ENCODE assay signal across 8 cellular contexts in the genomic region with DNA sequence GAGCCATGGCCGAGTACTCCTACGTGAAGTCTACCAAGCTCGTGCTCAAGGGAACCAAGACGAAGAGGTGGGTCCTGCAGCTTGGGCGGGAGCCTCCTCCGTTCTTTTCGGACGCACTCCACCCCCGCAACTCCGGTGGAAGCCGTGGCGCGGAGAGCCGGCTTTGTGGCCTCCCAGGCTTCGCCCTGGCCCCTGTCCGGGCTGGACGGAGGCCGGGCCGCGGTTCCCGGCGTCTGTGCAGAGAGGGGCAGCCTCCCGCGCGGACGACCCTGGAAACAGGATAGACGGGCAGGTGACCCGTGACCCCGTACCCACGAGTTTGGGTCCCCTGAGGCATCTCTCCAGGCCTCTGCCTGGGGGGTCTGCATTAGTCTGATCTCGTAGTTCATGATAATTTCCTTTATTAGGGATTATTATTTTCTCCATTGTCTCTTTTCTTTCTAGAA. TPM values are rescaled to one million over a fixed set of nuclear protein-coding genes. Genes with fewer than 3 reads are reported as not detected.
DNase-seq lines count a peak whose midpoint lies in the region; ATAC-seq and TF ChIP-seq lines count a peak whose summit lies in the region.

No MANE protein-coding gene starts in this region.

- H3K4me3 Mint-ChIP-seq in chondrocyte (ENCODE audit: unreplicated experiment) (peak overlapping the region; percentile 95), naive B cell (peak overlapping the region; percentile 85 to 99 (median 96))

- H3K36me3 ChIP-seq in BJ (ENCODE audit: control insufficient read depth, insufficient read depth, low read length) (no peaks in the 10 kb centered on the region), HUES48 (ENCODE audit: control insufficient read depth, insufficient read depth, low read length) (no peaks in the 10 kb centered on the region)

- H3K27me3 ChIP-seq in BJ (ENCODE audit: control insufficient read depth, insufficient read depth, low read length) (no peaks in the 10 kb centered on the region), HUES48 (ENCODE audit: control insufficient read depth, insufficient read depth, low read length) (peaks cover 5% of the 10 kb centered on the region)

- TF ChIP-seq CTCF in BJ (IDR thresholded peaks at IDR 0.05; ENCODE audit: insufficient read depth, low read depth, low read length) (no peak), chondrocyte (IDR thresholded peaks at IDR 0.05) (no peak)

- DNase-seq in BJ (ENCODE audit: low read depth), result no peak
- no peak for DNase-seq in chondrocyte (ENCODE audit: low spot score)
- DNase-seq in naive B cell, result no peak
- no peak for DNase-seq in HCEC 1CT
- no peak for DNase-seq in iPS-NIHi7 (ENCODE audit: extremely low spot score)

- peak overlapping the region; percentile 85 for H3K27ac ChIP-seq in HUES48 (ENCODE audit: low read depth, low read length)

- no peaks in the 10 kb centered on the region for H3K4me1 ChIP-seq in HUES48 (ENCODE audit: control insufficient read depth, insufficient read depth, low read length)

- H3K36me3 Mint-ChIP-seq in chondrocyte (ENCODE audit: low read depth), result peaks cover 6% of the 10 kb centered on the region
- H3K36me3 Mint-ChIP-seq in naive B cell, result peaks cover 20 to 28% of the 10 kb centered on the region in 2 donors

- CTCF ChIA-PET in BJ (lab: Yijun Ruan, JAX), result interaction anchor here (1.8 kb wide), 1 partner anchor 9 kb away, joined by 12 read pairs; no protein-coding TSS in a partner anchor

- H3K9me3 ChIP-seq in HUES48 (ENCODE audit: control insufficient read depth, insufficient read depth, low read length), result no peaks in the 10 kb centered on the region

- H3K27me3 Mint-ChIP-seq in chondrocyte (ENCODE audit: low read depth) (no peaks in the 10 kb centered on the region), naive B cell (no peaks in the 10 kb centered on the region)

- POLR2A ChIA-PET in BJ (lab: Charles Lee), result no interaction called here

- peaks cover 35% of the 10 kb centered on the region for H3K4me1 Mint-ChIP-seq in chondrocyte (ENCODE audit: low read depth)
- peaks cover 33 to 57% (median 39%) of the 10 kb centered on the region in 3 donors for H3K4me1 Mint-ChIP-seq in naive B cell

- ATAC-seq in naive B cell (ENCODE audit: low read depth in 2 of 2) (no peak), HG03460 (IDR thresholded peaks at IDR 0.05; ENCODE audit: unreplicated experiment) (no peak), GM19351 (IDR thresholded peaks at IDR 0.05; ENCODE audit: unreplicated experiment) (no peak)

- peak overlapping the region; percentile 99 for H3K27ac Mint-ChIP-seq in chondrocyte (ENCODE audit: unreplicated experiment)
- peak overlapping the region; percentile 85 to 99 (median 98) for H3K27ac Mint-ChIP-seq in naive B cell

- H3K9me3 Mint-ChIP-seq in chondrocyte (ENCODE audit: low read depth), result peaks cover 3% of the 10 kb centered on the region
- H3K9me3 Mint-ChIP-seq in naive B cell, result peaks cover 0 to 14% (median 4%) of the 10 kb centered on the region in 7 donors

- peak overlapping the region; percentile 92 for H3K4me3 ChIP-seq in BJ (ENCODE audit: low read depth, low read length)
- peak overlapping the region; percentile 99 for H3K4me3 ChIP-seq in HUES48 (ENCODE audit: low read depth, low read length)

- H3K9ac ChIP-seq in HUES48 (ENCODE audit: low read depth, low read length), result peak overlapping the region; percentile 76

RNA-seq across cellular contexts. Expression of a gene that starts 0.4 kb away (rescaled TPM):
- polyA plus RNA-seq in BJ (2011; rRNA removed) (7.0 and 16.3 TPM in 2 replicates), naive B cell (ENCODE audit: low read depth in 6 of 6) (10 to 100 TPM; 39.7 to 57.8 (median 53.9) TPM)
- polyA minus RNA-seq in BJ (2011; rRNA and poly(A)+ RNA removed), result 4.3 and 7.0 TPM in 2 replicates
- total RNA-seq in chondrocyte, result 29.7 to 31.5 TPM (median 30.9 TPM) in 3 replicates
